Comparison of ENCODE assay signal across 7 cellular contexts in the genomic region with DNA sequence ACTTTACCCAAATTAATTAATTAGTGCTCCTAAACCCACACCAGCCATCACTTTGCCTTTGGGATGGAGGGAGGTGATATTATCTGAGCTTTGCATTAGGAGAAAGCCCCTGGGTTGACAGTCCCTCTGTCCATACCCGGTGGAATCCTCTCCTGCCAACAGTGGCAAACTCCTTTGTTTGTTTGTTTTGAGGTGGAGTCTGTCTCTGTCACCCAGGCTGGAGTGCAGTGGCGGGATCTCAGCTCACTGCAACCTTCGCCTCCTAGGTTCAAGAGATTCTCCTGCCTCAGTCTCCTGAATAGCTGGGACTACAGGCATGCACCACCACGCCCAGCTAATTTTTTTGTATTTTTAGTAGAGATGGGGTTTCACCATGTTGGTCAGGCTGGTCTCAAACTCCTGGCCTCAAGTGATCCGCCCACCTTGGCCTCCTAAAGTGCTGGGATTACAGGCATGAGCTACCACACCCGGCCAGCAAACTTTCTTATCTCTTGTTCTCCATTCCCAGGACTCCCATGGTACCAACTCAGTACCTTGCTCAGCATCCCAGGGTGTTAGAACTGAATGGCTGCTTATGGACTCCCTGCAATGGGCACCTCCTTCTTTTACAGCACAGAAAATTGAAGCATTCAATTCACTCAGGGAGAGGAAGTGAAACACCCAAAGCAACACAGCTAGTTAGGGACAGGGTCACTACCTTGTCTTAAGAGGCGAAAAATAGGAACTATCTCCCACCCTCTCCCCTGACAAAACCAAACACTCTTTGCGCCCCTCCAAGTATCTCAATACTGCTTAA. TPM values are rescaled to one million over a fixed set of nuclear protein-coding genes. Genes with fewer than 3 reads are reported as not detected.
A peak's percentile ranks its signal among the peaks of the same experiment; 100 is the strongest.
DNase-seq lines count a peak whose midpoint lies in the region; ATAC-seq and TF ChIP-seq lines count a peak whose summit lies in the region.
"Not testable (repeated sequence)": the region's sequence is repeated elsewhere in the genome, so short reads cannot be mapped to it uniquely, and the experiment has no call there.

No MANE protein-coding gene starts in this region.

- H3K79me2 ChIP-seq in OCI-LY3 (ENCODE audit: low read length): not testable (repeated sequence)

- peak overlapping the region; percentile 82 for H3K4me2 ChIP-seq in OCI-LY3 (ENCODE audit: low read length)

- H4K20me1 ChIP-seq in OCI-LY3 (ENCODE audit: insufficient read depth, low read length): not testable (repeated sequence)

- intact Hi-C loops in activated T-helper 1 cell treated with anti-CD3 and anti-CD28 coated beads, Interleukin-12 subunit alpha, Interleukin-12 subunit beta, Interleukin-2, Interleukin-4 antibody, amounts not matched to agents 30 ng/mL and 10 ng/mL and 1 ng/mL, durations not matched to agents 14 hours and 24 hours and 36 hours (cut with micrococcal nuclease): loop anchor here (10.0 kb wide), 4 partner anchors 252 to 862 kb away; a partner anchor contains a TSS

- H3K9me3 ChIP-seq in OCI-LY3 (ENCODE audit: insufficient read depth, low read length): not testable (repeated sequence)

- not testable (repeated sequence) for DNase-seq in activated T-helper 1 cell treated with anti-CD3 and anti-CD28 coated beads, Interleukin-12 subunit alpha, Interleukin-12 subunit beta, Interleukin-2, Interleukin-4 antibody, amounts not matched to agents 30 ng/mL and 10 ng/mL and 1 ng/mL, durations not matched to agents 14 hours and 24 hours and 36 hours (ENCODE audit: low spot score); glutamatergic neuron; osteocyte (ENCODE audit: extremely low spot score, unreplicated experiment)

- H3K36me3 ChIP-seq in OCI-LY3 (replicated peaks; ENCODE audit: low read depth, low read length): not testable (repeated sequence)

- peaks cover 97% of the 10 kb centered on the region for H3K4me1 Mint-ChIP-seq in activated T-helper 1 cell treated with anti-CD3 and anti-CD28 coated beads, Interleukin-12 subunit alpha, Interleukin-12 subunit beta, Interleukin-2, Interleukin-4 antibody, amounts not matched to agents 30 ng/mL and 10 ng/mL and 1 ng/mL, durations not matched to agents 14 hours and 24 hours and 36 hours (ENCODE audit: low read depth)
- H3K4me1 Mint-ChIP-seq in glutamatergic neuron (ENCODE audit: low read depth, unreplicated experiment) (peaks cover 51% of the 10 kb centered on the region), osteocyte (ENCODE audit: unreplicated experiment) (peaks cover 50% of the 10 kb centered on the region)

- TF ChIP-seq CTCF in OCI-LY3 (IDR thresholded peaks at IDR 0.05; ENCODE audit: low read depth, low read length); glutamatergic neuron (IDR thresholded peaks at IDR 0.05; ENCODE audit: partially characterized antibody, unreplicated experiment); osteocyte (IDR thresholded peaks at IDR 0.05): not testable (repeated sequence)

- not testable (repeated sequence) for H3K9me3 Mint-ChIP-seq in activated T-helper 1 cell treated with anti-CD3 and anti-CD28 coated beads, Interleukin-12 subunit alpha, Interleukin-12 subunit beta, Interleukin-2, Interleukin-4 antibody, amounts not matched to agents 30 ng/mL and 10 ng/mL and 1 ng/mL, durations not matched to agents 14 hours and 24 hours and 36 hours; osteocyte (ENCODE audit: unreplicated experiment)
- peaks cover 13% of the 10 kb centered on the region for H3K9me3 Mint-ChIP-seq in glutamatergic neuron (ENCODE audit: unreplicated experiment)

- not testable (repeated sequence) for H3K27me3 Mint-ChIP-seq in activated T-helper 1 cell treated with anti-CD3 and anti-CD28 coated beads, Interleukin-12 subunit alpha, Interleukin-12 subunit beta, Interleukin-2, Interleukin-4 antibody, amounts not matched to agents 30 ng/mL and 10 ng/mL and 1 ng/mL, durations not matched to agents 14 hours and 24 hours and 36 hours (ENCODE audit: insufficient read depth); osteocyte (ENCODE audit: unreplicated experiment)
- H3K27me3 Mint-ChIP-seq in glutamatergic neuron (ENCODE audit: unreplicated experiment): peaks cover 14% of the 10 kb centered on the region

- peak overlapping the region; percentile 41 for H3K4me3 ChIP-seq in OCI-LY3 (ENCODE audit: low read length)

- peaks cover 76% of the 10 kb centered on the region for H3K4me1 ChIP-seq in OCI-LY3 (ENCODE audit: low read length)

- not testable (repeated sequence) for H3K4me3 Mint-ChIP-seq in activated T-helper 1 cell treated with anti-CD3 and anti-CD28 coated beads, Interleukin-12 subunit alpha, Interleukin-12 subunit beta, Interleukin-2, Interleukin-4 antibody, amounts not matched to agents 30 ng/mL and 10 ng/mL and 1 ng/mL, durations not matched to agents 14 hours and 24 hours and 36 hours; glutamatergic neuron (ENCODE audit: unreplicated experiment); osteocyte (ENCODE audit: unreplicated experiment)

- H3K27me3 ChIP-seq in OCI-LY3 (ENCODE audit: low read depth, low read length): not testable (repeated sequence)

- peak; percentile 41 for ATAC-seq in GM18868 (IDR thresholded peaks at IDR 0.05; ENCODE audit: unreplicated experiment)
- peak; percentile 24 for ATAC-seq in GM21737 (IDR thresholded peaks at IDR 0.05; ENCODE audit: unreplicated experiment)
- ATAC-seq in HG03280 (IDR thresholded peaks at IDR 0.05; ENCODE audit: unreplicated experiment): peak; percentile 31

- H3K27ac Mint-ChIP-seq in activated T-helper 1 cell treated with anti-CD3 and anti-CD28 coated beads, Interleukin-12 subunit alpha, Interleukin-12 subunit beta, Interleukin-2, Interleukin-4 antibody, amounts not matched to agents 30 ng/mL and 10 ng/mL and 1 ng/mL, durations not matched to agents 14 hours and 24 hours and 36 hours: peak overlapping the region; percentile 98
- peak overlapping the region; percentile 65 for H3K27ac Mint-ChIP-seq in glutamatergic neuron (ENCODE audit: unreplicated experiment)
- H3K27ac Mint-ChIP-seq in osteocyte (ENCODE audit: unreplicated experiment): peak overlapping the region; percentile 42

- H3K9ac ChIP-seq in OCI-LY3 (ENCODE audit: low read length): peak overlapping the region; percentile 58

- H3K36me3 Mint-ChIP-seq in activated T-helper 1 cell treated with anti-CD3 and anti-CD28 coated beads, Interleukin-12 subunit alpha, Interleukin-12 subunit beta, Interleukin-2, Interleukin-4 antibody, amounts not matched to agents 30 ng/mL and 10 ng/mL and 1 ng/mL, durations not matched to agents 14 hours and 24 hours and 36 hours (ENCODE audit: low read depth); glutamatergic neuron (ENCODE audit: unreplicated experiment); osteocyte (ENCODE audit: unreplicated experiment): not testable (repeated sequence)

- H3K27ac ChIP-seq in OCI-LY3 (ENCODE audit: low read length): peak overlapping the region; percentile 98

- H2AFZ ChIP-seq in OCI-LY3 (ENCODE audit: low read depth, low read length): 0 out of 2 replicates have a peak overlapping the region, but pooled peaks have one; percentile 3

RNA-seq across cellular contexts. Expression of a gene that starts 4.5 kb away (rescaled TPM):
- total RNA-seq in activated T-helper 1 cell treated with anti-CD3 and anti-CD28 coated beads, Interleukin-12 subunit alpha, Interleukin-12 subunit beta, Interleukin-2, Interleukin-4 antibody, amounts not matched to agents 30 ng/mL and 10 ng/mL and 1 ng/mL, durations not matched to agents 14 hours and 24 hours and 36 hours: 46.1 and 51.8 TPM in 2 replicates
- total RNA-seq in glutamatergic neuron (ENCODE audit: unreplicated experiment): 149 TPM
- total RNA-seq in osteocyte: 106 TPM in 2 replicates

RNA-seq across cellular contexts. Expression of a gene that starts 51.8 kb away (rescaled TPM):
- total RNA-seq in activated T-helper 1 cell treated with anti-CD3 and anti-CD28 coated beads, Interleukin-12 subunit alpha, Interleukin-12 subunit beta, Interleukin-2, Interleukin-4 antibody, amounts not matched to agents 30 ng/mL and 10 ng/mL and 1 ng/mL, durations not matched to agents 14 hours and 24 hours and 36 hours: 31.0 and 36.3 TPM in 2 replicates
- total RNA-seq in glutamatergic neuron (ENCODE audit: unreplicated experiment) (39.1 TPM), osteocyte (35.2 and 39.5 TPM in 2 replicates)

RNA-seq across cellular contexts. Expression of a gene that starts 52.2 kb away (rescaled TPM):
- 44.2 and 50.7 TPM in 2 replicates for total RNA-seq in activated T-helper 1 cell treated with anti-CD3 and anti-CD28 coated beads, Interleukin-12 subunit alpha, Interleukin-12 subunit beta, Interleukin-2, Interleukin-4 antibody, amounts not matched to agents 30 ng/mL and 10 ng/mL and 1 ng/mL, durations not matched to agents 14 hours and 24 hours and 36 hours
- total RNA-seq in glutamatergic neuron (ENCODE audit: unreplicated experiment) (98.3 TPM), osteocyte (55.3 and 60.8 TPM in 2 replicates)

Comparison
In these comparisons a context has a peak if more than half of its experiments do, and no peak if none do; other contexts are left out.
1. H3K27ac Mint-ChIP-seq: peak in every context shown above with its lines; median percentile 98 in activated T-helper 1 cell treated with anti-CD3 and anti-CD28 coated beads, Interleukin-12 subunit alpha, Interleukin-12 subunit beta, Interleukin-2, Interleukin-4 antibody, amounts not matched to agents 30 ng/mL and 10 ng/mL and 1 ng/mL, durations not matched to agents 14 hours and 24 hours and 36 hours; 65 in glutamatergic neuron; 42 in osteocyte.